In genomic region chr1:33738976-33739375, GRCh38 we compare ENCODE assay signal across 5 cellular contexts.
"Had no signal": no experiment of that assay in that cellular context is flagged by ENCODE, and none has a peak within 500 bp of the region (broad histone marks: within the 10 kb centered on the region; RNA-seq: fewer than 3 reads in every experiment).

No MANE protein-coding gene starts in this region.

- H3K9me3 Mint-ChIP-seq: GM23338, H9 had no signal

- H3K27ac Mint-ChIP-seq: GM23338 had no signal

- ATAC-seq: GM23338, K562 had no signal

- H3K4me3 ChIP-seq: GM23338, K562 had no signal

- DNase-seq: H9, HCEC 1CT, IMR-90 had no signal

- H3K4me3 Mint-ChIP-seq: GM23338, H9 had no signal
